Comparison of ENCODE assay signal across 22 cellular contexts in genomic region chr11:78048561-78048960, GRCh38. TPM values are rescaled to one million over a fixed set of nuclear protein-coding genes. Genes with fewer than 3 reads are reported as not detected.
"Had no signal": no experiment of that assay in that cellular context is flagged by ENCODE, and none has a peak within 500 bp of the region (broad histone marks: within the 10 kb centered on the region; RNA-seq: fewer than 3 reads in every experiment).

No MANE protein-coding gene starts in this region.

- H3K27me3 ChIP-seq: brain microvascular endothelial cell, esophagus muscularis mucosa had no signal

- H3K4me3 ChIP-seq: esophagus muscularis mucosa, lung, thoracic aorta had no signal

- H3K9me3 ChIP-seq: esophagus muscularis mucosa, thoracic aorta had no signal

- H3K36me3 ChIP-seq: brain microvascular endothelial cell, esophagus muscularis mucosa, thoracic aorta had no signal

- H3K27ac ChIP-seq: brain microvascular endothelial cell, esophagus muscularis mucosa, thoracic aorta had no signal

- ATAC-seq: activated CD8-positive, alpha-beta memory T cell treated with anti-CD3 and anti-CD28 coated beads, Interleukin-2, amount 10 ng/mL, durations not matched to agents 7 days and 5 days; activated naive CD4-positive, alpha-beta T cell treated with anti-CD3 and anti-CD28 coated beads, Interleukin-2, amount 50 U/mL, for 72 hours; left cardiac atrium; natural killer cell; stimulated activated naive CD8-positive, alpha-beta T cell treated with anti-CD3 and anti-CD28 coated beads, Interleukin-15, amount 100 ng/mL, for 72 hours had no signal

- DNase-seq: activated CD4-positive, alpha-beta T cell treated with anti-CD3 and anti-CD28 coated beads for 1 hour; activated CD4-positive, alpha-beta T cell treated with anti-CD3 and anti-CD28 coated beads, Interleukin-2, amount 50 U/mL, for 48 hours; activated CD8-positive, alpha-beta memory T cell treated with anti-CD3 and anti-CD28 coated beads, Interleukin-2, amount 10 ng/mL, durations not matched to agents 7 days and 5 days; activated effector memory CD4-positive, alpha-beta T cell treated with Interleukin-2 at 50 U/mL for 16 hours; activated T-cell treated with anti-CD3 and anti-CD28 coated beads, Interleukin-2, amount 50 U/mL, for 24 hours; amygdala; brain microvascular endothelial cell; dermis blood vessel endothelial cell; left cardiac atrium; natural killer cell; stimulated activated CD4-positive, alpha-beta T cell treated with anti-CD3 and anti-CD28 coated beads, Interleukin-15, amount 100 ng/mL, for 24 hours; stimulated activated CD4-positive, alpha-beta T cell treated with anti-CD3 and anti-CD28 coated beads, Interleukin-4, amount 100 ng/mL, for 24 hours; stimulated activated naive CD8-positive, alpha-beta T cell treated with anti-CD3 and anti-CD28 coated beads, Interleukin-15, amount 100 ng/mL, for 72 hours; T-helper 9 cell had no signal

RNA-seq across cellular contexts. Expression of gene THRSP, which starts 15.1 kb away (rescaled TPM):
- total RNA-seq: activated CD8-positive, alpha-beta memory T cell treated with anti-CD3 and anti-CD28 coated beads, Interleukin-2, amount 10 ng/mL, durations not matched to agents 7 days and 5 days; activated naive CD4-positive, alpha-beta T cell treated with anti-CD3 and anti-CD28 coated beads, Interleukin-2, amount 50 U/mL, for 72 hours; dermis blood vessel endothelial cell; esophagus muscularis mucosa; fibroblast of villous mesenchyme; lung; natural killer cell; osteoblast; pulmonary artery endothelial cell had no signal

RNA-seq across cellular contexts. Expression of gene KCTD14, which starts 25.5 kb away (rescaled TPM):
- total RNA-seq: mononuclear cell had no signal
